10 cellular contexts compared by ENCODE assay signal in the genomic region with DNA sequence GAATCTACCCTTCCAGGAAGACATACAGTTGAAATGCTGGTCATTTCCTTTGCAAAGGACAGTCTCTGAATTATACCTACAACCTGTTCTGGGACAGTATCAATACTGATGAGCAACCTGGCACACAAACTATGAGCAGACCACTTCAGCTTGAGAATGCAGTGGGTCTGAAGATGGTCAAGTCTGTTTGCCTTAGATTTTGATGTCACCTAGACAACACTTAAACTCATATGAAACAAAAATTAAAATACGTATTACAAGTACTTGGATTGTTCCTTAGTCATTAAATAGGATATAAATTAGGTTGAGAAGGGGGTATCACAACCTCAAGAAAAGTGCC. TPM values are rescaled to one million over a fixed set of nuclear protein-coding genes. Genes with fewer than 3 reads are reported as not detected.
DNase-seq lines count a peak whose midpoint lies in the region; ATAC-seq and TF ChIP-seq lines count a peak whose summit lies in the region.
"Had no signal": no experiment of that assay in that cellular context is flagged by ENCODE, and none has a peak within 500 bp of the region (broad histone marks: within the 10 kb centered on the region; RNA-seq: fewer than 3 reads in every experiment).

No MANE protein-coding gene starts in this region.

- ATAC-seq in activated B cell treated with CpG ODN at 0.5 μM for 24 hours (ENCODE audit: low read depth), result no peak
- ATAC-seq in HG03469 (IDR thresholded peaks at IDR 0.05; ENCODE audit: unreplicated experiment), result no peak

- H3K4me3 Mint-ChIP-seq in activated B cell treated with CpG ODN at 0.5 μM for 24 hours (peak overlapping the region; percentile 97), immature natural killer cell (peak overlapping the region in 3 of 5 donors; percentile 86 to 95 (median 95)), type B pancreatic cell (peak overlapping the region; percentile 92)

- H3K27me3 ChIP-seq in left ventricle myocardium inferior (ENCODE audit: low read depth), result no peaks in the 10 kb centered on the region

- peak overlapping the region; percentile 96 for H3K4me3 ChIP-seq in left ventricle myocardium inferior
- H3K4me3 ChIP-seq: prostate gland had no signal

- H3K4me1 Mint-ChIP-seq in activated B cell treated with CpG ODN at 0.5 μM for 24 hours (peaks cover 64% of the 10 kb centered on the region), immature natural killer cell (peaks cover 54 to 67% of the 10 kb centered on the region in 2 donors), type B pancreatic cell (ENCODE audit: unreplicated experiment) (peaks cover 35% of the 10 kb centered on the region)

- H3K27me3 Mint-ChIP-seq in activated B cell treated with CpG ODN at 0.5 μM for 24 hours (no peaks in the 10 kb centered on the region), immature natural killer cell (ENCODE audit: low read depth in 3 of 3) (peaks cover 21 to 33% (median 31%) of the 10 kb centered on the region in 3 donors), type B pancreatic cell (no peaks in the 10 kb centered on the region)

- TF ChIP-seq CTCF in left ventricle myocardium inferior (IDR thresholded peaks at IDR 0.05; ENCODE audit: borderline replicate concordance), result no peak
- no peak for TF ChIP-seq CTCF in activated B cell treated with CpG ODN at 0.5 μM for 24 hours (IDR thresholded peaks at IDR 0.05)
- no peak for TF ChIP-seq CTCF in type B pancreatic cell (conservative IDR thresholded peaks at IDR 0.05)

- intact Hi-C loops in left ventricle myocardium inferior (cut with micrococcal nuclease) (no loop called here), cardiac septum (cut with DNase I) (no loop called here), activated B cell treated with CpG ODN at 0.5 μM for 24 hours (cut with micrococcal nuclease) (no loop called here)

- peaks cover 63% of the 10 kb centered on the region for H3K36me3 ChIP-seq in left ventricle myocardium inferior
- H3K36me3 ChIP-seq: prostate gland had no signal

- H3K9me3 Mint-ChIP-seq in activated B cell treated with CpG ODN at 0.5 μM for 24 hours (no peaks in the 10 kb centered on the region), immature natural killer cell (no peaks in the 10 kb centered on the region), type B pancreatic cell (no peaks in the 10 kb centered on the region)

- H3K27ac Mint-ChIP-seq in activated B cell treated with CpG ODN at 0.5 μM for 24 hours (peak overlapping the region; percentile 53), immature natural killer cell (peak overlapping the region; percentile 73 to 99 (median 97)), type B pancreatic cell (peak overlapping the region; percentile 48)

- CTCF ChIA-PET in activated B cell treated with CpG ODN at 0.5 μM for 24 hours (lab: Charles Lee), result no interaction called here

- H3K9me3 ChIP-seq in left ventricle myocardium inferior (replicated peaks), result no peaks in the 10 kb centered on the region
- H3K9me3 ChIP-seq: prostate gland had no signal

- peaks cover 81% of the 10 kb centered on the region for H3K36me3 Mint-ChIP-seq in activated B cell treated with CpG ODN at 0.5 μM for 24 hours (ENCODE audit: low read depth)
- peaks cover 17 to 36% (median 17%) of the 10 kb centered on the region in 3 donors for H3K36me3 Mint-ChIP-seq in immature natural killer cell
- H3K36me3 Mint-ChIP-seq in type B pancreatic cell, result peaks cover 37% of the 10 kb centered on the region

- peak overlapping the region; percentile 100 for H3K27ac ChIP-seq in left ventricle myocardium inferior (replicated peaks)

- peaks cover 82% of the 10 kb centered on the region for H3K4me1 ChIP-seq in left ventricle myocardium inferior

- DNase-seq in left ventricle myocardium inferior (no peak), cardiac septum (ENCODE audit: low spot score) (no peak), activated B cell treated with CpG ODN at 0.5 μM for 24 hours (no peak), immature natural killer cell (no peak), type B pancreatic cell (ENCODE audit: extremely low spot score, unreplicated experiment) (no peak), NAMALWA (ENCODE audit: low spot score) (no peak)
- DNase-seq in stimulated activated CD4-positive, alpha-beta T cell treated with anti-CD3 and anti-CD28 coated beads, Interleukin-2, amount 100 ng/mL, for 48 hours, result no peak
- DNase-seq: stimulated activated CD8-positive, alpha-beta memory T cell treated with anti-CD3 and anti-CD28 coated beads, Interleukin-4, amount 100 ng/mL, for 48 hours had no signal

- POLR2A ChIA-PET in activated B cell treated with CpG ODN at 0.5 μM for 24 hours (lab: Charles Lee), result interaction anchor here (0.6 to 1.0 kb wide), 2 partner anchors 206 to 727 kb away, joined by 3 to 5 read pairs; no protein-coding TSS in a partner anchor

RNA-seq across cellular contexts. Expression of gene SRSF2, which starts 3.5 kb away (rescaled TPM):
- total RNA-seq in left ventricle myocardium inferior (78.5 TPM), cardiac septum (98.0 TPM), activated B cell treated with CpG ODN at 0.5 μM for 24 hours (335 and 367 TPM in 2 replicates), type B pancreatic cell (ENCODE audit: low replicate concordance) (198 and 273 TPM in 2 replicates)
- polyA plus RNA-seq in immature natural killer cell, result 100 to 1,000 TPM in 2 of 3 donors, 10 to 100 TPM in 1; 100.0 to 134 (median 125) TPM

RNA-seq across cellular contexts. Expression of gene MFSD11, which starts 4.3 kb away (rescaled TPM):
- total RNA-seq in left ventricle myocardium inferior (21.4 TPM), cardiac septum (27.0 TPM), activated B cell treated with CpG ODN at 0.5 μM for 24 hours (17.9 and 20.8 TPM in 2 replicates), type B pancreatic cell (ENCODE audit: low replicate concordance) (29.0 and 33.9 TPM in 2 replicates)
- polyA plus RNA-seq in immature natural killer cell, result 10 to 100 TPM; 25.2 to 48.0 (median 36.0) TPM

RNA-seq across cellular contexts. Expression of gene METTL23, which starts 6.9 kb away (rescaled TPM):
- 21.0 TPM for total RNA-seq in left ventricle myocardium inferior
- 21.4 TPM for total RNA-seq in cardiac septum
- 52.3 and 56.0 TPM in 2 replicates for total RNA-seq in activated B cell treated with CpG ODN at 0.5 μM for 24 hours
- polyA plus RNA-seq in immature natural killer cell, result 100 to 1,000 TPM in 2 of 3 donors, 10 to 100 TPM in 1; 91.6 to 166 (median 133) TPM
- 27.5 and 28.2 TPM in 2 replicates for total RNA-seq in type B pancreatic cell (ENCODE audit: low replicate concordance)

RNA-seq across cellular contexts. Expression of gene JMJD6, which starts 7.2 kb away (rescaled TPM):
- total RNA-seq in left ventricle myocardium inferior, result 65.2 TPM
- total RNA-seq in cardiac septum, result 60.7 TPM
- total RNA-seq in activated B cell treated with CpG ODN at 0.5 μM for 24 hours, result 32.7 and 33.1 TPM in 2 replicates
- 10 to 100 TPM; 20.3 to 38.5 (median 27.2) TPM for polyA plus RNA-seq in immature natural killer cell
- total RNA-seq in type B pancreatic cell (ENCODE audit: low replicate concordance), result 23.6 and 35.4 TPM in 2 replicates

RNA-seq across cellular contexts. Expression of gene MXRA7, which starts 22.8 kb away (rescaled TPM):
- 411 TPM for total RNA-seq in left ventricle myocardium inferior
- 666 TPM for total RNA-seq in cardiac septum
- total RNA-seq in activated B cell treated with CpG ODN at 0.5 μM for 24 hours, result 13.5 and 13.8 TPM in 2 replicates
- polyA plus RNA-seq in immature natural killer cell, result 10 to 100 TPM; 23.6 to 60.6 (median 56.7) TPM
- 43.4 and 75.0 TPM in 2 replicates for total RNA-seq in type B pancreatic cell (ENCODE audit: low replicate concordance)
